17 cellular contexts compared by ENCODE assay signal in the genomic region with DNA sequence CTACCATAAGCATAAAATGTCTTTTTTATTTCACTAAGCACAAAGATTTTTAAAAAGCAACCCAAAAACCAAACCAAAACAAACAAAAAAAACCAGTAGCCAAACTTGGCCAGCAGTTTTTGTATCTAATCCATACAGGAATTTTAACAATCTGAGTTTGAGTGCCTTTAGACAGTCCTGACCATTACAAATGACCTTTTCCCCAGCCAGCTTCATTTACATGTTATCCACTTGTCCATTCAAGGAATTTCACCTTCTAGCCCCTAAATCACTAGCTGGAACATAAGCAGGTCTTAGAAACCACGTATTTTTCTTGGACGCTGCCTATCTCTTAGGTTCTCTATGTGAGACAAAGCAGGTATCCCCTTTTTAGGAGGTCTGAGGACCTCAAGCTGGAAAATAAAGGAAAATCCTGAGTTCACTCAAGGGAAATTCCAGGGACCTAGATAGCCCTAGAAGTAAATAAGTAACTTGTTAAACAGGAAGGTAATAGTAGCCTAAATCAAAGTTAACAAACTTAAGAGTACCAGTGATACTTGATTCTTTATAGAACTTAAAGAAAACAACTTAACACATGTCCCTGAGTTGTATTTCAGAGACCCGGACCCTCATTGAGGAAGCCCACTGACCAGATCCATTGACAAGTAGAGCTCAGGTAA. TPM values are rescaled to one million over a fixed set of nuclear protein-coding genes. Genes with fewer than 3 reads are reported as not detected.
DNase-seq lines count a peak whose midpoint lies in the region; ATAC-seq, FAIRE-seq and TF ChIP-seq lines count a peak whose summit lies in the region.
"Had no signal": no experiment of that assay in that cellular context is flagged by ENCODE, and none has a peak within 500 bp of the region (broad histone marks: within the 10 kb centered on the region; RNA-seq: fewer than 3 reads in every experiment).

No MANE protein-coding gene starts in this region.

- TF ChIP-seq RAD21 in IMR-90 (IDR thresholded peaks at IDR 0.05; ENCODE audit: low read length), result no peak

- no peaks in the 10 kb centered on the region for H3K9me1 ChIP-seq in IMR-90 (ENCODE audit: insufficient read depth, low read length)

- POLR2A ChIA-PET in IMR-90 (lab: Charles Lee; ENCODE audit: unreplicated experiment), result no interaction called here

- WGBS in IMR-90 (ENCODE audit: extremely low coverage in 2 of 2, insufficient read length in 1 of 2), 2 experiments, result no CpG with 5 or more reads among the region's 3 CpGs
- WGBS in pancreas, 2 donors, result 36 to 43% methylated on average over 3 of the region's 3 CpGs

- TF ChIP-seq CTCF in Calu3 (IDR thresholded peaks at IDR 0.05; ENCODE audit: unreplicated experiment) (no peak), IMR-90 (conservative IDR thresholded peaks at IDR 0.05; ENCODE audit: low read depth, low read length) (no peak), pancreas (IDR thresholded peaks at IDR 0.05) (no peak)

- intact Hi-C loops in Calu3 (cut with micrococcal nuclease; ENCODE audit: unreplicated experiment), result no loop called here
- intact Hi-C loops in IMR-90 (cut with micrococcal nuclease), result loop anchor here (5.0 to 10.0 kb wide), 4 partner anchors 390 to 1318 kb away; no protein-coding TSS in a partner anchor
- intact Hi-C loops in pancreas (cut with DNase I), result loop anchor here in 1 of 3 donors (5.0 kb wide), 1 partner anchor 63 kb away; no protein-coding TSS in a partner anchor

- no peak overlapping the region for H2BK5ac ChIP-seq in IMR-90 (ENCODE audit: low read depth, low read length, poor library complexity, severe bottlenecking)

- H3K4me1 Mint-ChIP-seq in Calu3 (ENCODE audit: low read depth, unreplicated experiment) (peaks cover 31% of the 10 kb centered on the region), immature natural killer cell (no peaks in the 10 kb centered on the region)

- no peak overlapping the region for H3K9ac ChIP-seq in IMR-90 (ENCODE audit: low read depth, low read length)

- H2BK20ac ChIP-seq in IMR-90 (ENCODE audit: low read depth, low read length), result no peak overlapping the region

- no peak overlapping the region for H2AFZ ChIP-seq in IMR-90 (replicated peaks; ENCODE audit: low read length, poor library complexity)

- ATAC-seq in IMR-90 (ENCODE audit: low read depth) (peak; percentile 21), pancreas (peak; percentile 50 to 79 (median 67))
- ATAC-seq: activated CD4-positive, CD25-positive, alpha-beta regulatory T cell treated with anti-CD3 and anti-CD28 coated beads, Interleukin-2, amount 50 U/mL, for 24 hours; naive thymus-derived CD4-positive, alpha-beta T cell; stimulated activated naive CD8-positive, alpha-beta T cell treated with anti-CD3 and anti-CD28 coated beads, Interleukin-15, Interleukin-2, amounts not matched to agents 100 U/mL and 50 U/mL, for 24 hours had no signal

- H3K18ac ChIP-seq in IMR-90 (ENCODE audit: low read depth, low read length), result no peak overlapping the region

- H3K4me3 ChIP-seq in IMR-90 (ENCODE audit: insufficient read depth, low read depth, low read length) (no peak overlapping the region), pancreas (no peak overlapping the region)

- H3K36me3 Mint-ChIP-seq in Calu3 (ENCODE audit: insufficient read depth, unreplicated experiment) (peaks cover 15% of the 10 kb centered on the region), immature natural killer cell (peaks cover 0 to 13% (median 3%) of the 10 kb centered on the region in 3 donors)

- H3K4me3 Mint-ChIP-seq in Calu3 (ENCODE audit: low read depth, unreplicated experiment) (peak overlapping the region; percentile 59), immature natural killer cell (no peak overlapping the region)
- H3K4me3 Mint-ChIP-seq: naive thymus-derived CD4-positive, alpha-beta T cell had no signal

- no peaks in the 10 kb centered on the region for H3K9me3 Mint-ChIP-seq in Calu3 (ENCODE audit: low read depth, unreplicated experiment)
- H3K9me3 Mint-ChIP-seq in immature natural killer cell, result no peaks in the 10 kb centered on the region
- H3K9me3 Mint-ChIP-seq: naive thymus-derived CD4-positive, alpha-beta T cell had no signal

- H3K27me3 Mint-ChIP-seq in Calu3 (ENCODE audit: unreplicated experiment) (no peaks in the 10 kb centered on the region), immature natural killer cell (ENCODE audit: low read depth in 3 of 3) (no peaks in the 10 kb centered on the region)
- H3K27me3 Mint-ChIP-seq: naive thymus-derived CD4-positive, alpha-beta T cell had no signal

- in situ Hi-C loops in IMR-90 (cut with MboI; ENCODE audit: low sequenced_read_pairs), result loop anchor here (5.0 to 10.0 kb wide), 2 partner anchors 63 to 1320 kb away; no protein-coding TSS in a partner anchor

- DNase-seq in Calu3 (no peak), IMR-90 (no peak), glomerular visceral epithelial cell (ENCODE audit: extremely low spot score) (peak; percentile 19), pancreas (no peak), immature natural killer cell (no peak), hepatic stellate cell (ENCODE audit: low spot score) (no peak)
- DNase-seq in activated CD4-positive, CD25-positive, alpha-beta regulatory T cell (lab: John Stamatoyannopoulos, UW), result no peak
- DNase-seq in activated effector memory CD4-positive, alpha-beta T cell treated with anti-CD3 and anti-CD28 coated beads, Interleukin-2, amount 50 U/mL, for 16 hours, result no peak
- DNase-seq: activated effector memory CD4-positive, alpha-beta T cell treated with Interleukin-2 at 50 U/mL for 16 hours; aorta; effector CD8-positive, alpha-beta T cell; naive thymus-derived CD4-positive, alpha-beta T cell; NCI-H1436 treated with DMSO at 0.1 percent for 48 hours; NCI-H2227 treated with DMSO at 0.1 percent for 48 hours; stimulated activated naive CD8-positive, alpha-beta T cell treated with anti-CD3 and anti-CD28 coated beads, Interleukin-15, Interleukin-2, amounts not matched to agents 100 U/mL and 50 U/mL, for 24 hours had no signal

- no peak overlapping the region for H2AK9ac ChIP-seq in IMR-90 (replicated peaks; ENCODE audit: low read depth, low read length, poor library complexity)

- no peaks in the 10 kb centered on the region for H3K9me3 ChIP-seq in IMR-90 (ENCODE audit: control insufficient read depth, insufficient read depth, low read length)
- H3K9me3 ChIP-seq in pancreas, result no peaks in the 10 kb centered on the region

- FAIRE-seq in pancreas (lab: Jason Lieb, UNC), result no peak
- FAIRE-seq: H54 had no signal

- no TSS peak for BruUV-seq in Calu3 (replicated peaks; lab: Mats Ljungman, UMichigan)
- BruUV-seq in IMR-90 (replicated peaks; lab: Mats Ljungman, UMichigan), result no TSS peak

- CTCF ChIA-PET in Calu3 (lab: Charles Lee), result interaction anchor here (0.8 kb wide), 1 partner anchor 360 kb away, joined by 3 read pairs; no protein-coding TSS in a partner anchor
- CTCF ChIA-PET in IMR-90 (lab: Yijun Ruan, JAX), result no interaction called here

- H3K27ac ChIP-seq in IMR-90 (ENCODE audit: insufficient read depth, low read length), result no peak overlapping the region
- peak overlapping the region in 3 of 4 donors; percentile 28 to 72 (median 61) for H3K27ac ChIP-seq in pancreas

- no peak overlapping the region; the same call in 1 of the 2 replicates for H4K5ac ChIP-seq in IMR-90 (ENCODE audit: low read depth, low read length)

- no peak overlapping the region for H3K56ac ChIP-seq in IMR-90 (ENCODE audit: extremely low read depth, insufficient read depth, low read length)

- no peak overlapping the region for H3K4ac ChIP-seq in IMR-90 (ENCODE audit: low read depth, low read length)

- H4K8ac ChIP-seq in IMR-90 (ENCODE audit: low read depth in 2 of 2, low read length in 2 of 2), result no peak overlapping the region

- H2AK5ac ChIP-seq in IMR-90 (ENCODE audit: low read depth, low read length), result no peak overlapping the region

- H2BK15ac ChIP-seq in IMR-90 (ENCODE audit: low read depth, low read length), result no peak overlapping the region

- H3K4me1 ChIP-seq in IMR-90 (ENCODE audit: control insufficient read depth, insufficient read depth, low read length), result peaks cover 4% of the 10 kb centered on the region; the same call in 1 of the 2 replicates
- peaks cover 0 to 20% (median 16%) of the 10 kb centered on the region in 3 donors for H3K4me1 ChIP-seq in pancreas

- no peak overlapping the region for H4K91ac ChIP-seq in IMR-90 (ENCODE audit: insufficient read depth, low read depth, low read length)

- no peak for TF ChIP-seq POLR2A in IMR-90 (IDR thresholded peaks at IDR 0.05; ENCODE audit: low read depth, low read length)

- H3K14ac ChIP-seq in IMR-90 (replicated peaks; ENCODE audit: low read depth, low read length), result no peak overlapping the region

- 0 out of 2 replicates have a peak overlapping the region, but pooled peaks have one; percentile 17 for H3K4me2 ChIP-seq in IMR-90 (ENCODE audit: low read depth, low read length)

- no peaks in the 10 kb centered on the region for H3K27me3 ChIP-seq in IMR-90 (ENCODE audit: control insufficient read depth, insufficient read depth, low read length)
- H3K27me3 ChIP-seq in pancreas, result no peaks in the 10 kb centered on the region

- H4K20me1 ChIP-seq in IMR-90 (ENCODE audit: insufficient read depth, low read length), result no peaks in the 10 kb centered on the region

- H3K23ac ChIP-seq in IMR-90 (ENCODE audit: low read depth, low read length), result no peak overlapping the region

- no peaks in the 10 kb centered on the region; the same call in 1 of the 2 replicates for H3K36me3 ChIP-seq in IMR-90 (ENCODE audit: control insufficient read depth, insufficient read depth, low read length)
- no peaks in the 10 kb centered on the region for H3K36me3 ChIP-seq in pancreas

- dilution Hi-C loops in IMR-90 (cut with HindIII; ENCODE audit: low sequenced_read_pairs, unreplicated experiment), result no loop called here

- no peaks in the 10 kb centered on the region; a peak in 1 of 4 replicates for H3K79me1 ChIP-seq in IMR-90 (ENCODE audit: low read depth in 1 of 2, low read length in 2 of 2)

- H3K27ac Mint-ChIP-seq in Calu3 (ENCODE audit: unreplicated experiment) (peak overlapping the region; percentile 88), immature natural killer cell (no peak overlapping the region)

- H2BK120ac ChIP-seq in IMR-90 (ENCODE audit: low read depth, low read length), result no peak overlapping the region

RNA-seq across cellular contexts. Expression of a gene that starts 34.2 kb away (rescaled TPM):
- total RNA-seq in Calu3 (2022) (36.9 and 38.5 TPM in 2 replicates), IMR-90 (2012; rRNA removed) (27.8 and 31.7 TPM in 2 replicates), pancreas (1 to 10 TPM in 3 of 6 donors, under 1 TPM in 3; 0.23 to 1.5 (median 1.0) TPM)
- polyA plus RNA-seq in IMR-90 (2012; rRNA removed) (8.5 and 11.9 TPM in 2 replicates), pancreas (1 to 10 TPM in 1 of 2 donors, under 1 TPM in 1; 0.19 to 1.0 TPM), immature natural killer cell (1 to 10 TPM in 2 of 3 donors, not detected in 1; 1.4 to 2.3 TPM)
- polyA plus RNA-seq in IMR-90 (2012; cell fraction: cytosol; rRNA removed), result 1.7 and 3.1 TPM in 2 replicates
- 1.7 and 4.7 TPM in 2 replicates for polyA plus RNA-seq in IMR-90 (2012; cell fraction: nucleus; rRNA removed; ENCODE audit: low replicate concordance)

RNA-seq across cellular contexts. Expression of a gene that starts 34.5 kb away (rescaled TPM):
- total RNA-seq in Calu3 (2022) (10.6 and 12.2 TPM in 2 replicates), IMR-90 (2012; rRNA removed) (9.9 and 11.7 TPM in 2 replicates), pancreas (1 to 10 TPM; 2.8 to 9.9 (median 6.0) TPM)
- polyA plus RNA-seq in IMR-90 (2012; rRNA removed) (5.9 and 7.0 TPM in 2 replicates), pancreas (10 to 100 TPM in 1 of 2 donors, 1 to 10 TPM in 1; 3.5 to 12.3 TPM), immature natural killer cell (10 to 100 TPM in 1 of 3 donors, 1 to 10 TPM in 2; 6.8 to 11.7 (median 9.8) TPM)
- 0.98 and 1.1 TPM in 2 replicates for polyA plus RNA-seq in IMR-90 (2012; cell fraction: cytosol; rRNA removed)
- 4.2 and 23.8 TPM in 2 replicates for polyA plus RNA-seq in IMR-90 (2012; cell fraction: nucleus; rRNA removed; ENCODE audit: low replicate concordance)

RNA-seq across cellular contexts. Expression of a gene that starts 44.6 kb away (rescaled TPM):
- 0.35 and 0.64 TPM in 2 replicates for total RNA-seq in Calu3 (2022)
- 0.28 and 0.36 TPM in 2 replicates for total RNA-seq in IMR-90 (2012; rRNA removed)
- polyA plus RNA-seq in IMR-90 (2012; rRNA removed), result 0.09 and 0.10 TPM in 2 replicates
- 0.03 TPM in 1 of 2 replicates, not detected in the other for polyA plus RNA-seq in IMR-90 (2012; cell fraction: cytosol; rRNA removed)
- 0.07 and 0.14 TPM in 2 replicates for polyA plus RNA-seq in IMR-90 (2012; cell fraction: nucleus; rRNA removed; ENCODE audit: low replicate concordance)
- under 1 TPM in 4 of 6 donors, not detected in 2; 0.03 to 0.19 (median 0.12) TPM for total RNA-seq in pancreas
- under 1 TPM in 1 of 2 donors, not detected in 1; 0.05 TPM for polyA plus RNA-seq in pancreas
- polyA plus RNA-seq in immature natural killer cell, result not detected
- polyA plus RNA-seq: naive thymus-derived CD4-positive, alpha-beta T cell had no signal

Comparison
In these comparisons a context has a peak if more than half of its experiments do, and no peak if none do; other contexts are left out.
1. RNA of a gene that starts 34.2 kb away (total RNA-seq): 36.9 to 38.5 TPM in Calu3 and 27.8 to 31.7 TPM in IMR-90; 0.23 to 1.5 TPM in pancreas; every median in the first group is over 10 times any median in the second.